In the genomic region with DNA sequence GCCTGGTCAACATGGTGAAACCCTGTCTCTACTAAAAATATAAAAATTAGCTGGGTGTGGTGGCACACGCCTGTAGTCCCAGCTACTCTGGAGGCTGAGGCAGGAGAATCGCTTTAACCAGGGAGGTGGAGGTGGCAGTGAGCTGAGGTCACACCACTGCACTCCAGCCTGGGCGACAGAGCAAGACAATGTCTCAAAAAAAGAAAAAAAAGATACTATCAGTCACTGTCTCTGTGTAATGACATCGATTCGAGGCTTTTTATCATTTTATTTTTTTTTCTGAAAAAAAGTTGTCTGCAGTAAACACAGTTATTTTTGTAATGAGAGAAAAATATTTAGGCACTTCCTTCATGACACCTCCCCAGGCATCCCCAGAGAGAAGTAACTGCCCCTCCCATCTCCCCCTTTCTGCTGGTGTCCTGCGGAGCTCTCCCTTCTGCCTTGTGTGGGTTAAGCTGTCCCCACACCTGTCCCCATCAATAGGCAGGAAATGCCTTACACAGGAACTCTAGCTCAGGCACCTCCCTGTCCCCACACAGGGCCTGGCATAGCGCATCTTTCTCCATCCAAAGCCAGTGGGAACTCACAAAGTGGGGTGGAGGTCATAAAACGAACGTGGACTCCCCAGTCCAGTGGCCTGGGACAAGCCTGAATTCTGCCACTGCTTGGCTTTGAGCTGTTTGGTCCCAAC, we compare ENCODE assay signal across 20 cellular contexts.
DNase-seq lines count a peak whose midpoint lies in the region; ATAC-seq and TF ChIP-seq lines count a peak whose summit lies in the region.
"Had no signal": no experiment of that assay in that cellular context is flagged by ENCODE, and none has a peak within 500 bp of the region (broad histone marks: within the 10 kb centered on the region; RNA-seq: fewer than 3 reads in every experiment).

No MANE protein-coding gene starts in this region.

- TF ChIP-seq POLR2A in NB4 (IDR thresholded peaks at IDR 0.05; ENCODE audit: extremely low read depth, insufficient read length): no peak

- no peak overlapping the region for H2BK12ac ChIP-seq in neuronal stem cell (ENCODE audit: low read length)

- CTCF ChIA-PET in activated CD8-positive, alpha-beta memory T cell treated with anti-CD3 and anti-CD28 coated beads, Interleukin-2, amount 10 ng/mL, durations not matched to agents 7 days and 5 days (lab: Charles Lee): interaction anchor here (0.9 to 8.9 kb wide), 21 partner anchors 12 to 252 kb away, joined by 3 to 119 read pairs (median 6); a partner anchor contains a TSS

- WGBS in neuronal stem cell (ENCODE audit: extremely low coverage in 2 of 2, insufficient read length in 2 of 2, insufficient replicate concordance in 1 of 2), 2 donors: no CpG with 5 or more reads among the region's 9 CpGs

- intact Hi-C loops in activated T-helper 2 cell treated with anti-CD3 and anti-CD28 coated beads, Interferon-gamma antibody, Interleukin-2, Interleukin-4, amounts not matched to agents 10 μg/mL and 5 μg/mL and 100 μg/mL, durations not matched to agents 14 hours and 24 hours and 36 hours (cut with micrococcal nuclease): loop anchor here (2.0 kb wide), 2 partner anchors 63 to 145 kb away; no protein-coding TSS in a partner anchor
- intact Hi-C loops in mucosa of descending colon (cut with DNase I, micrococcal nuclease): no loop called here

- H3K27ac Mint-ChIP-seq in activated CD8-positive, alpha-beta memory T cell treated with anti-CD3 and anti-CD28 coated beads, Interleukin-2, amount 10 ng/mL, durations not matched to agents 7 days and 5 days: peak overlapping the region; percentile 81
- H3K27ac Mint-ChIP-seq in activated T-helper 2 cell treated with anti-CD3 and anti-CD28 coated beads, Interferon-gamma antibody, Interleukin-2, Interleukin-4, amounts not matched to agents 10 μg/mL and 5 μg/mL and 100 μg/mL, durations not matched to agents 14 hours and 24 hours and 36 hours: peak overlapping the region; percentile 76

- H3K9ac ChIP-seq in neuronal stem cell (ENCODE audit: low read depth, low read length, poor library complexity): no peak overlapping the region

- H3K4me3 ChIP-seq in NB4 (ENCODE audit: low read depth, low read length) (no peak overlapping the region), neuronal stem cell (ENCODE audit: low read length in 2 of 2) (no peak overlapping the region), mucosa of descending colon (no peak overlapping the region)
- H3K4me3 ChIP-seq: gastrocnemius medialis, pancreas, SK-N-MC, testis had no signal

- TF ChIP-seq CTCF in NB4 (IDR thresholded peaks at IDR 0.05; ENCODE audit: low read depth, low read length) (no peak), mucosa of descending colon (IDR thresholded peaks at IDR 0.05) (no peak)

- H3K4me1 ChIP-seq in neuronal stem cell (ENCODE audit: control insufficient read depth in 2 of 2, insufficient read depth in 1 of 2, low read depth in 1 of 2, low read length in 2 of 2): peaks cover 0 to 8% of the 10 kb centered on the region in 2 donors
- no peaks in the 10 kb centered on the region for H3K4me1 ChIP-seq in mucosa of descending colon (ENCODE audit: low read depth)
- H3K4me1 ChIP-seq: Caco-2, gastrocnemius medialis, pancreas, testis had no signal

- no peaks in the 10 kb centered on the region for H3K9me3 Mint-ChIP-seq in activated CD8-positive, alpha-beta memory T cell treated with anti-CD3 and anti-CD28 coated beads, Interleukin-2, amount 10 ng/mL, durations not matched to agents 7 days and 5 days (ENCODE audit: low read depth)
- H3K9me3 Mint-ChIP-seq in activated T-helper 2 cell treated with anti-CD3 and anti-CD28 coated beads, Interferon-gamma antibody, Interleukin-2, Interleukin-4, amounts not matched to agents 10 μg/mL and 5 μg/mL and 100 μg/mL, durations not matched to agents 14 hours and 24 hours and 36 hours: no peaks in the 10 kb centered on the region
- H3K9me3 Mint-ChIP-seq: dendritic cell treated with granulocyte-macrophage colony-stimulating factor and Interleukin-4, amounts not matched to agents 40 ng/mL and 50 ng/mL, for 4 days had no signal

- H3K27ac ChIP-seq in neuronal stem cell (replicated peaks; ENCODE audit: low read length): no peak overlapping the region
- H3K27ac ChIP-seq: gastrocnemius medialis, pancreas, SK-N-MC, testis had no signal

- H3K4ac ChIP-seq in neuronal stem cell (ENCODE audit: low read length): no peak overlapping the region

- H3K9me3 ChIP-seq in neuronal stem cell (replicated peaks in 1 of 2; ENCODE audit: control insufficient read depth in 2 of 2, insufficient read depth in 1 of 2, low read depth in 1 of 2, low read length in 2 of 2): no peaks in the 10 kb centered on the region
- no peaks in the 10 kb centered on the region for H3K9me3 ChIP-seq in mucosa of descending colon
- H3K9me3 ChIP-seq: Caco-2, gastrocnemius medialis, pancreas, testis had no signal

- peaks cover 69% of the 10 kb centered on the region for H3K4me1 Mint-ChIP-seq in activated CD8-positive, alpha-beta memory T cell treated with anti-CD3 and anti-CD28 coated beads, Interleukin-2, amount 10 ng/mL, durations not matched to agents 7 days and 5 days
- H3K4me1 Mint-ChIP-seq in activated T-helper 2 cell treated with anti-CD3 and anti-CD28 coated beads, Interferon-gamma antibody, Interleukin-2, Interleukin-4, amounts not matched to agents 10 μg/mL and 5 μg/mL and 100 μg/mL, durations not matched to agents 14 hours and 24 hours and 36 hours (ENCODE audit: low read depth): peaks cover 62% of the 10 kb centered on the region

- H2BK5ac ChIP-seq in neuronal stem cell (ENCODE audit: low read length): no peak overlapping the region

- no peak overlapping the region for H3K23ac ChIP-seq in neuronal stem cell (ENCODE audit: low read depth, low read length, poor library complexity)

- H3K18ac ChIP-seq in neuronal stem cell (ENCODE audit: low read length): peak overlapping the region; percentile 76

- no peak overlapping the region for H3K4me3 Mint-ChIP-seq in activated CD8-positive, alpha-beta memory T cell treated with anti-CD3 and anti-CD28 coated beads, Interleukin-2, amount 10 ng/mL, durations not matched to agents 7 days and 5 days
- peak overlapping the region; percentile 56 for H3K4me3 Mint-ChIP-seq in activated T-helper 2 cell treated with anti-CD3 and anti-CD28 coated beads, Interferon-gamma antibody, Interleukin-2, Interleukin-4, amounts not matched to agents 10 μg/mL and 5 μg/mL and 100 μg/mL, durations not matched to agents 14 hours and 24 hours and 36 hours (ENCODE audit: low read depth)
- H3K4me3 Mint-ChIP-seq: dendritic cell treated with granulocyte-macrophage colony-stimulating factor and Interleukin-4, amounts not matched to agents 40 ng/mL and 50 ng/mL, for 4 days had no signal

- H3K27me3 ChIP-seq in neuronal stem cell (ENCODE audit: control insufficient read depth in 3 of 3, insufficient read depth in 3 of 3, low read depth in 1 of 3, low read length in 3 of 3): peaks cover 0 to 22% (median 0%) of the 10 kb centered on the region in 3 experiments
- H3K27me3 ChIP-seq: pancreas, testis had no signal

- ATAC-seq in activated CD8-positive, alpha-beta memory T cell treated with anti-CD3 and anti-CD28 coated beads, Interleukin-2, amount 10 ng/mL, durations not matched to agents 7 days and 5 days: no peak
- ATAC-seq in mucosa of descending colon: no peak
- ATAC-seq in HG03159 (IDR thresholded peaks at IDR 0.05; ENCODE audit: unreplicated experiment): no peak
- ATAC-seq: gastrocnemius medialis, left lobe of liver had no signal

- H3K4me2 ChIP-seq in neuronal stem cell (ENCODE audit: insufficient read depth, low read length, poor library complexity, severe bottlenecking): no peak overlapping the region

- no peak overlapping the region for H4K91ac ChIP-seq in neuronal stem cell (ENCODE audit: low read depth, low read length, poor library complexity)

- peak overlapping the region; percentile 12 for H2BK120ac ChIP-seq in neuronal stem cell (ENCODE audit: low read depth, low read length)

- H2AK5ac ChIP-seq in neuronal stem cell (ENCODE audit: low read depth, low read length): peak overlapping the region; percentile 74

- no peaks in the 10 kb centered on the region for H3K79me1 ChIP-seq in neuronal stem cell (ENCODE audit: low read depth, low read length)

- peak overlapping the region; percentile 37 for H2BK15ac ChIP-seq in neuronal stem cell (ENCODE audit: low read length)

- peak; percentile 58 for DNase-seq in activated CD8-positive, alpha-beta memory T cell treated with anti-CD3 and anti-CD28 coated beads, Interleukin-2, amount 10 ng/mL, durations not matched to agents 7 days and 5 days
- DNase-seq in activated CD8-positive, alpha-beta memory T cell treated with anti-CD3 and anti-CD28 coated beads, Interleukin-2, amount 50 U/mL, for 4 hours: no peak
- DNase-seq in NB4 (ENCODE audit: low read depth) (peak; percentile 40), neuronal stem cell (ENCODE audit: low spot score) (no peak), mucosa of descending colon (no peak), T1000 (lab: John Stamatoyannopoulos, UW) (no peak)
- DNase-seq in activated T-helper 2 cell treated with anti-CD3 and anti-CD28 coated beads, Interferon-gamma antibody, Interleukin-2, Interleukin-4, amounts not matched to agents 10 μg/mL and 5 μg/mL and 100 μg/mL, durations not matched to agents 14 hours and 24 hours and 36 hours (ENCODE audit: low spot score): no peak
- DNase-seq: Caco-2; IMR-90; NCI-H2029 treated with DMSO at 0.1 percent for 48 hours; OCI-M1; pancreas; stimulated activated CD4-positive, alpha-beta T cell treated with anti-CD3 and anti-CD28 coated beads, Interleukin-4, amount 100 ng/mL, for 24 hours; testis had no signal

- H4K8ac ChIP-seq in neuronal stem cell (ENCODE audit: low read depth, low read length): no peak overlapping the region

- H3K36me3 ChIP-seq in neuronal stem cell (replicated peaks in 1 of 2; ENCODE audit: control insufficient read depth in 2 of 2, insufficient read depth in 2 of 2, low read length in 2 of 2) (no peaks in the 10 kb centered on the region), mucosa of descending colon (ENCODE audit: low read depth) (no peaks in the 10 kb centered on the region)
- H3K36me3 ChIP-seq: gastrocnemius medialis, pancreas had no signal

- H3K27me3 Mint-ChIP-seq in activated CD8-positive, alpha-beta memory T cell treated with anti-CD3 and anti-CD28 coated beads, Interleukin-2, amount 10 ng/mL, durations not matched to agents 7 days and 5 days: peaks cover 34% of the 10 kb centered on the region
- peaks cover 11% of the 10 kb centered on the region for H3K27me3 Mint-ChIP-seq in activated T-helper 2 cell treated with anti-CD3 and anti-CD28 coated beads, Interferon-gamma antibody, Interleukin-2, Interleukin-4, amounts not matched to agents 10 μg/mL and 5 μg/mL and 100 μg/mL, durations not matched to agents 14 hours and 24 hours and 36 hours (ENCODE audit: low read depth)

- no peak overlapping the region for H2AFZ ChIP-seq in neuronal stem cell (ENCODE audit: low read length)

- H3K14ac ChIP-seq in neuronal stem cell (ENCODE audit: low read length): peak overlapping the region; percentile 65

- H3K36me3 Mint-ChIP-seq in activated CD8-positive, alpha-beta memory T cell treated with anti-CD3 and anti-CD28 coated beads, Interleukin-2, amount 10 ng/mL, durations not matched to agents 7 days and 5 days: peaks cover 6% of the 10 kb centered on the region
- H3K36me3 Mint-ChIP-seq in activated T-helper 2 cell treated with anti-CD3 and anti-CD28 coated beads, Interferon-gamma antibody, Interleukin-2, Interleukin-4, amounts not matched to agents 10 μg/mL and 5 μg/mL and 100 μg/mL, durations not matched to agents 14 hours and 24 hours and 36 hours (ENCODE audit: low read depth): no peaks in the 10 kb centered on the region
- H3K36me3 Mint-ChIP-seq: brain had no signal

Comparison
In these comparisons a context has a peak if more than half of its experiments do, and no peak if none do; other contexts are left out.
1. DNase-seq: peak in activated CD8-positive, alpha-beta memory T cell treated with anti-CD3 and anti-CD28 coated beads, Interleukin-2, amount 10 ng/mL, durations not matched to agents 7 days and 5 days (single experiment) and NB4 (single experiment); none in activated CD8-positive, alpha-beta memory T cell treated with anti-CD3 and anti-CD28 coated beads, Interleukin-2, amount 50 U/mL, for 4 hours (single experiment), activated T-helper 2 cell treated with anti-CD3 and anti-CD28 coated beads, Interferon-gamma antibody, Interleukin-2, Interleukin-4, amounts not matched to agents 10 μg/mL and 5 μg/mL and 100 μg/mL, durations not matched to agents 14 hours and 24 hours and 36 hours (single experiment), neuronal stem cell (single experiment), mucosa of descending colon (0 of 3) and T1000 (single experiment).